ENCODE assay signal across 1 cellular context in genomic region chr3:40166997-40167396, GRCh38.
TF ChIP-seq lines count a peak whose summit lies in the region.

No MANE protein-coding gene starts in this region.

TF ChIP-seq in HepG2, 621 proteins besides CTCF, POLR2A, EP300 and RAD21 (continued from another document):
- no peak for TF ChIP-seq GMEB1 (CRISPR knock-in tag; IDR thresholded peaks at IDR 0.05; ENCODE audit: borderline replicate concordance)
- no peak for TF ChIP-seq ZNF740 (CRISPR knock-in tag; IDR thresholded peaks at IDR 0.05)
- no peak for TF ChIP-seq TFE3 (CRISPR knock-in tag; IDR thresholded peaks at IDR 0.05)
- TF ChIP-seq JARID2 (CRISPR knock-in tag; IDR thresholded peaks at IDR 0.05; ENCODE audit: insufficient replicate concordance): no peak
- no peak for TF ChIP-seq THAP7 (CRISPR knock-in tag; IDR thresholded peaks at IDR 0.05)
- TF ChIP-seq ZNF333 (CRISPR knock-in tag; IDR thresholded peaks at IDR 0.05; ENCODE audit: borderline replicate concordance): no peak
